ENCODE assay signal across 18 cellular contexts in the genomic region with DNA sequence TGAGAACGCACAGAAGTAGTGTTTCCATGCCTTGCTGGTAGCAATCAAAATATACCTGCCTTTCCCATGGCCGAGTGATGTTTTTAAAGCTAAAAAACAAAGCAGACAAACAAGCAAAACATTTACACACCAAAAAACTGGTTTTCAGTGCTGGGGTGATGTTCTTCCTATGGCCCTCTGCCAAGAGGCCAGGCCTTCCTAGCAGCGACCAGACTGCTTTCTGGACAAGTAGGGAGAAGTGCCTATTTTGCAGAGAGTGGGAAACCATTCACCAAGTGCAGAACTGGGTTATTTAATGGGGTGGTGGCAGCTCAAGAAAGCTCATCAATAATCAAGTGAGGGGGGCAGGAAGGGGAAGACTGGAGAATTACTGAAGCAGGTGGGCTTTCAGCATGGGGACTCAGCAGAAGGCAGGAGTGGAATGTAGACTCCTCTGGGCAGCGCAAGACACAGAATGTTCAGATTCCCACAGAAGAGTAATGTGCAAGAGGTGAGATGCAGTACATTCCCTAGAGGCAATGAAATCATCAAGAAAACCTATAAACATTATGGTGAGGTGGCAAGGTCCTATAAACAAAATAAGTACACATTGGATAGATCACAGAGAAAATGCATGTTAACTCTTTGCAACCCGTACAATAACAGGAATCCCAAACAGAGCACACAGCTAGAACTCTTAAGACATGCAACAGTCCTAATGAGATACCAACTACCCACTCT. TPM values are rescaled to one million over a fixed set of nuclear protein-coding genes. Genes with fewer than 3 reads are reported as not detected.
A peak's percentile ranks its signal among the peaks of the same experiment; 100 is the strongest.
DNase-seq lines count a peak whose midpoint lies in the region; TF ChIP-seq lines count a peak whose summit lies in the region.
"Had no signal": no experiment of that assay in that cellular context is flagged by ENCODE, and none has a peak within 500 bp of the region (broad histone marks: within the 10 kb centered on the region; RNA-seq: fewer than 3 reads in every experiment).

No MANE protein-coding gene starts in this region.

- no peak for TF ChIP-seq CTCF in C4-2B (conservative IDR thresholded peaks at IDR 0.05)
- no peak for TF ChIP-seq CTCF in Loucy (conservative IDR thresholded peaks at IDR 0.05; ENCODE audit: low read length)
- TF ChIP-seq CTCF in neural progenitor cell (IDR thresholded peaks at IDR 0.05): no peak

- H3K4me1 Mint-ChIP-seq in neural progenitor cell: peaks cover 18% of the 10 kb centered on the region

- no peak overlapping the region for H3K27ac Mint-ChIP-seq in neural progenitor cell
- H3K27ac Mint-ChIP-seq: T-helper 17 cell had no signal

- H3F3A ChIP-seq in Loucy (ENCODE audit: low read depth) (peaks cover 4% of the 10 kb centered on the region; the same call in 1 of the 2 replicates), neural progenitor cell (ENCODE audit: low read depth) (no peaks in the 10 kb centered on the region)

- H3K4me1 ChIP-seq in Loucy (ENCODE audit: insufficient read depth, low read length, poor library complexity, severe bottlenecking) (peaks cover 22% of the 10 kb centered on the region), neural progenitor cell (peaks cover 14% of the 10 kb centered on the region)

- H3K9me2 ChIP-seq in Loucy (replicated peaks; ENCODE audit: low read depth, low read length): no peaks in the 10 kb centered on the region

- H3K36me3 Mint-ChIP-seq in neural progenitor cell: no peaks in the 10 kb centered on the region

- no peaks in the 10 kb centered on the region for H3K36me3 ChIP-seq in Loucy (ENCODE audit: insufficient read depth, low read length)
- H3K36me3 ChIP-seq in neural progenitor cell: no peaks in the 10 kb centered on the region
- H3K36me3 ChIP-seq: adrenal gland had no signal

- H2AFZ ChIP-seq in Loucy (ENCODE audit: low read length) (no peak overlapping the region), neural progenitor cell (replicated peaks) (peak overlapping the region; percentile 82)

- H3K4me2 ChIP-seq in Loucy (ENCODE audit: low read depth, low read length, poor library complexity, severe bottlenecking) (peak overlapping the region; percentile 43), neural progenitor cell (no peak overlapping the region)

- H3K27me3 ChIP-seq in Loucy (ENCODE audit: insufficient read depth, low read length, poor library complexity, severe bottlenecking): no peaks in the 10 kb centered on the region
- H3K27me3 ChIP-seq in neural progenitor cell: no peaks in the 10 kb centered on the region
- H3K27me3 ChIP-seq: adrenal gland had no signal

- H3K4me3 Mint-ChIP-seq in neural progenitor cell: no peak overlapping the region
- H3K4me3 Mint-ChIP-seq: T-helper 17 cell had no signal

- H3K27ac ChIP-seq in C4-2B (peak overlapping the region; percentile 74), neural progenitor cell (no peak overlapping the region)
- H3K27ac ChIP-seq: RWPE1 had no signal

- no peak overlapping the region for H3K9ac ChIP-seq in Loucy (ENCODE audit: low read depth, low read length, poor library complexity, severe bottlenecking)
- H3K9ac ChIP-seq in neural progenitor cell: no peak overlapping the region

- H3K4me3 ChIP-seq in Loucy (ENCODE audit: low read length, poor library complexity, severe bottlenecking) (no peak overlapping the region), neural progenitor cell (no peak overlapping the region)
- H3K4me3 ChIP-seq: adrenal gland, K562 had no signal

- H4K20me1 ChIP-seq in Loucy (ENCODE audit: insufficient read depth, low read length, poor library complexity, severe bottlenecking) (no peaks in the 10 kb centered on the region), neural progenitor cell (ENCODE audit: low read depth) (no peaks in the 10 kb centered on the region)

- H3K9me3 ChIP-seq in Loucy (ENCODE audit: insufficient read depth, low read depth, low read length): no peaks in the 10 kb centered on the region
- no peaks in the 10 kb centered on the region for H3K9me3 ChIP-seq in neural progenitor cell (ENCODE audit: low read depth)
- H3K9me3 ChIP-seq: adrenal gland had no signal

- DNase-seq in dermis blood vessel endothelial cell (peak; percentile 11), neural progenitor cell (ENCODE audit: low spot score) (no peak), NCI-H510A (lab: John Stamatoyannopoulos, UW) (no peak), T-helper 9 cell (no peak)
- DNase-seq in activated naive CD4-positive, alpha-beta T cell treated with Interleukin-2 at 50 U/mL for 16 hours: no peak
- DNase-seq in activated CD8-positive, alpha-beta memory T cell treated with anti-CD3 and anti-CD28 coated beads, Interleukin-2, amount 50 U/mL, for 48 hours: no peak
- DNase-seq: activated CD4-positive, alpha-beta T cell treated with anti-CD3 and anti-CD28 coated beads for 48 hours; activated T-cell treated with anti-CD3 and anti-CD28 coated beads, Interleukin-2, amount 50 U/mL, for 1 hour; DMS53; NCI-H1694; T-helper 17 cell had no signal

- H3K9me3 Mint-ChIP-seq in neural progenitor cell: no peaks in the 10 kb centered on the region

- H3K79me2 ChIP-seq in Loucy (ENCODE audit: insufficient read depth, low read length): no peaks in the 10 kb centered on the region
- no peaks in the 10 kb centered on the region for H3K79me2 ChIP-seq in neural progenitor cell (ENCODE audit: low read depth)

- no peaks in the 10 kb centered on the region for H3K27me3 Mint-ChIP-seq in neural progenitor cell (ENCODE audit: insufficient read depth, low read depth)

RNA-seq across cellular contexts. Expression of a gene that starts 44.0 kb away (rescaled TPM):
- total RNA-seq in dermis blood vessel endothelial cell (not detected in 2 replicates), neural progenitor cell (ENCODE audit: low replicate concordance) (not detected in 2 replicates)
- total RNA-seq: esophagus mucosa, K562, osteocyte had no signal
